ENCODE assay signal across 1 cellular context in genomic region chr7:129950191-129950940, GRCh38.
TF ChIP-seq lines count a peak whose summit lies in the region.

No MANE protein-coding gene starts in this region.

TF ChIP-seq in K562, 482 proteins besides CTCF, POLR2A, EP300 and RAD21 (continued from another document):
- 0 out of 2 replicates have a peak, but pooled peaks have one; percentile 18 for TF ChIP-seq DEAF1 (CRISPR knock-in tag; IDR thresholded peaks at IDR 0.05)
- TF ChIP-seq RCOR1 (IDR thresholded peaks at IDR 0.05; ENCODE audit: borderline replicate concordance in 1 of 2, low read depth in 2 of 2, low read length in 2 of 2): peak in 1 of 2 experiments; percentile 29; a peak in 1 of 4 replicates
- no peak for TF ChIP-seq NRF1 (conservative IDR thresholded peaks at IDR 0.05 in 1 of 2, IDR thresholded peaks at IDR 0.05 in 1 of 2)
- no peak for TF ChIP-seq KAT2B (IDR thresholded peaks at IDR 0.05; ENCODE audit: low read depth, low read length)
- TF ChIP-seq ZNF175 (CRISPR knock-in tag; IDR thresholded peaks at IDR 0.05; ENCODE audit: low read depth): no peak
- no peak for TF ChIP-seq ID3 (CRISPR knock-in tag; IDR thresholded peaks at IDR 0.05)
- no peak for TF ChIP-seq ID3 (tag; IDR thresholded peaks at IDR 0.05)
